ENCODE assay signal across 8 cellular contexts in the genomic region with DNA sequence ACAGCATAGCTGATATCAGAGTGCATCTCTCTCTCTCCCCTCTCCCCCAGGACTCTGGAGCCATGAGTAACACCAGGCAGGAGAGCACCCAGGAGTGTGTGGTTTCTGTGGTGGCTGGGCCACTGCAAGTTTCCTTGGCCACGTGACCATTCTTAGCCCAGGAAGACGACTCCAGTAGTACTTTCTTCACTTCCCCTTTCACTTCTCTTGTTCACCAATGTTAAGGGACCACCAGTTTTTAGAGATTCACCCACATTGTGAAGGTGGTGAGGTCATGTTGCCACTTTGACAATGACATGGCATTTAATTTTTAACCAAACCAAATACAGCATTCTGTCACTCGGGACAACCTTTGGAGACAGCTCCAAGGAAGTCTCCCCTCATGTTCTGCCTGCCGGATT. TPM values are rescaled to one million over a fixed set of nuclear protein-coding genes. Genes with fewer than 3 reads are reported as not detected.
DNase-seq lines count a peak whose midpoint lies in the region; ATAC-seq lines count a peak whose summit lies in the region.

No MANE protein-coding gene starts in this region.

- H3K27ac Mint-ChIP-seq in naive thymus-derived CD8-positive, alpha-beta T cell = no peak overlapping the region

- H3K27me3 Mint-ChIP-seq in naive thymus-derived CD8-positive, alpha-beta T cell = no peaks in the 10 kb centered on the region

- peaks cover 0 to 10% (median 2%) of the 10 kb centered on the region in 4 donors for H3K4me1 Mint-ChIP-seq in naive thymus-derived CD8-positive, alpha-beta T cell

- no peak overlapping the region for H3K4me3 Mint-ChIP-seq in naive thymus-derived CD8-positive, alpha-beta T cell

- H3K36me3 Mint-ChIP-seq in naive thymus-derived CD8-positive, alpha-beta T cell = no peaks in the 10 kb centered on the region

- ATAC-seq in GM18861 (IDR thresholded peaks at IDR 0.05; ENCODE audit: unreplicated experiment) (peak; percentile 96), HG02610 (IDR thresholded peaks at IDR 0.05; ENCODE audit: unreplicated experiment) (peak; percentile 78)
- no peak for ATAC-seq in naive thymus-derived CD8-positive, alpha-beta T cell

- POLR2A ChIA-PET in naive thymus-derived CD8-positive, alpha-beta T cell (lab: Charles Lee) = no interaction called here

- DNase-seq in MV-4-11 (lab: John Stamatoyannopoulos, UW) = peak; percentile 100
- peak; percentile 83 for DNase-seq in kidney tubule cell (ENCODE audit: low spot score)
- DNase-seq in T-helper 2 cell = no peak
- no peak for DNase-seq in DMS153 (lab: John Stamatoyannopoulos, UW)
- DNase-seq in activated naive CD4-positive, alpha-beta T cell (lab: John Stamatoyannopoulos, UW) = no peak
- DNase-seq in naive thymus-derived CD8-positive, alpha-beta T cell = no peak

- no peaks in the 10 kb centered on the region for H3K9me3 Mint-ChIP-seq in naive thymus-derived CD8-positive, alpha-beta T cell

RNA-seq across cellular contexts. Expression of gene DAPK1, which starts 17.9 kb away (rescaled TPM):
- 1 to 10 TPM in 1 of 2 experiments, under 1 TPM in 1; 0.55 to 1.9 TPM for total RNA-seq in naive thymus-derived CD8-positive, alpha-beta T cell
- under 1 TPM in 1 of 3 donors, not detected in 2; 0.55 TPM for polyA plus RNA-seq in naive thymus-derived CD8-positive, alpha-beta T cell

Comparison
In these comparisons a context has a peak if more than half of its experiments do, and no peak if none do; other contexts are left out.
1. ATAC-seq: peak in GM18861 (single experiment) and HG02610 (single experiment); none in naive thymus-derived CD8-positive, alpha-beta T cell (0 of 2).
2. DNase-seq: peak in MV-4-11 (single experiment) and kidney tubule cell (single experiment); none in T-helper 2 cell (0 of 5), DMS153 (single experiment), activated naive CD4-positive, alpha-beta T cell (0 of 4) and naive thymus-derived CD8-positive, alpha-beta T cell (0 of 10).